Comparison of ENCODE assay signal across 18 cellular contexts in genomic region chr1:117696567-117696966, GRCh38.
DNase-seq lines count a peak whose midpoint lies in the region; ATAC-seq, FAIRE-seq and TF ChIP-seq lines count a peak whose summit lies in the region.
"Had no signal": no experiment of that assay in that cellular context is flagged by ENCODE, and none has a peak within 500 bp of the region (broad histone marks: within the 10 kb centered on the region; RNA-seq: fewer than 3 reads in every experiment).

No MANE protein-coding gene starts in this region.

- DNase-seq in AG10803 (ENCODE audit: low read depth) (peak; percentile 90), astrocyte (ENCODE audit: low read depth) (peak; percentile 86), heart right ventricle (no peak), NCI-H146 treated with DMSO at 0.1 percent for 48 hours (lab: John Stamatoyannopoulos, UW; ENCODE audit: unreplicated experiment) (no peak), endothelial cell (ENCODE audit: low spot score) (no peak), ecto neural progenitor cell (ENCODE audit: low spot score) (no peak)
- no peak for DNase-seq in activated naive CD4-positive, alpha-beta T cell treated with anti-CD3 and anti-CD28 coated beads for 36 hours
- DNase-seq: activated CD8-positive, alpha-beta T cell treated with anti-CD3 and anti-CD28 coated beads, Interleukin-2, amount 10 ng/mL, durations not matched to agents 7 days and 5 days; activated effector memory CD4-positive, alpha-beta T cell treated with anti-CD3 and anti-CD28 coated beads, Interleukin-2, amount 50 U/mL, for 16 hours; DMS79 treated with DMSO at 0.1 percent for 48 hours; NCI-H187; NCI-H69; T-helper 9 cell had no signal

- intact Hi-C loops in heart right ventricle (cut with DNase I) = no loop called here
- intact Hi-C loops in activated naive CD4-positive, alpha-beta T cell treated with anti-CD3 and anti-CD28 coated beads for 36 hours (cut with micrococcal nuclease) = no loop called here

- H3K79me2 ChIP-seq in astrocyte (ENCODE audit: insufficient read depth, low read length) = no peaks in the 10 kb centered on the region

- H3K4me1 Mint-ChIP-seq in astrocyte (ENCODE audit: low read depth, unreplicated experiment) (peaks cover 25% of the 10 kb centered on the region), endothelial cell (ENCODE audit: unreplicated experiment) (no peaks in the 10 kb centered on the region)
- no peaks in the 10 kb centered on the region for H3K4me1 Mint-ChIP-seq in activated naive CD4-positive, alpha-beta T cell treated with anti-CD3 and anti-CD28 coated beads for 36 hours (ENCODE audit: low read depth)

- H3K27me3 Mint-ChIP-seq in astrocyte (ENCODE audit: low read depth, unreplicated experiment) = peaks cover 5% of the 10 kb centered on the region
- no peaks in the 10 kb centered on the region for H3K27me3 Mint-ChIP-seq in endothelial cell (ENCODE audit: unreplicated experiment)
- H3K27me3 Mint-ChIP-seq in activated naive CD4-positive, alpha-beta T cell treated with anti-CD3 and anti-CD28 coated beads for 36 hours (ENCODE audit: low read depth) = peaks cover 8% of the 10 kb centered on the region

- H3K36me3 ChIP-seq in astrocyte (ENCODE audit: insufficient read depth, low read length) (no peaks in the 10 kb centered on the region), heart right ventricle (no peaks in the 10 kb centered on the region), skeletal muscle satellite cell (ENCODE audit: insufficient read depth, low read length) (no peaks in the 10 kb centered on the region)
- H3K36me3 ChIP-seq: BLaER1 treated with 17β-estradiol and CSF1 and Interleukin-3, amounts not matched to agents 10 nM and 100 nM had no signal

- ATAC-seq in heart right ventricle = peak in 4 of 8 donors; percentile 2 to 23 (median 16)
- ATAC-seq: activated CD8-positive, alpha-beta T cell treated with anti-CD3 and anti-CD28 coated beads, Interleukin-2, amount 10 ng/mL, durations not matched to agents 7 days and 5 days had no signal

- H3K4me1 ChIP-seq in astrocyte (ENCODE audit: insufficient read depth, low read length) (peaks cover 13% of the 10 kb centered on the region), heart right ventricle (peaks cover 0 to 21% (median 13%) of the 10 kb centered on the region in 9 donors), skeletal muscle satellite cell (ENCODE audit: control insufficient read depth, insufficient read depth, low read length) (peaks cover 9% of the 10 kb centered on the region)
- H3K4me1 ChIP-seq: BLaER1 treated with 17β-estradiol and CSF1 and Interleukin-3, amounts not matched to agents 10 nM and 100 nM had no signal

- no peaks in the 10 kb centered on the region for H3K27me3 ChIP-seq in astrocyte (ENCODE audit: insufficient read depth, low read length)
- H3K27me3 ChIP-seq in heart right ventricle = no peaks in the 10 kb centered on the region
- H3K27me3 ChIP-seq in skeletal muscle satellite cell (ENCODE audit: control insufficient read depth, insufficient read depth, low read length) = peaks cover under 1% of the 10 kb centered on the region
- H3K27me3 ChIP-seq: BLaER1 treated with 17β-estradiol and CSF1 and Interleukin-3, amounts not matched to agents 10 nM and 100 nM had no signal

- H4K20me1 ChIP-seq in astrocyte (ENCODE audit: insufficient read depth, low read length) = no peaks in the 10 kb centered on the region
- H4K20me1 ChIP-seq: BLaER1 treated with 17β-estradiol and CSF1 and Interleukin-3, amounts not matched to agents 10 nM and 100 nM had no signal

- H3K9ac ChIP-seq in astrocyte (ENCODE audit: low read length) (peak overlapping the region; percentile 70), skeletal muscle satellite cell (ENCODE audit: low read depth, low read length) (peak overlapping the region; percentile 46)
- H3K9ac ChIP-seq: BLaER1 treated with 17β-estradiol and CSF1 and Interleukin-3, amounts not matched to agents 10 nM and 100 nM; KMS-11 had no signal

- 44 to 49% methylated on average over 1 of the region's 1 CpG for WGBS in heart right ventricle, 2 donors

- H3K9me3 Mint-ChIP-seq in astrocyte (ENCODE audit: unreplicated experiment) = no peaks in the 10 kb centered on the region
- H3K9me3 Mint-ChIP-seq in endothelial cell (ENCODE audit: unreplicated experiment) = no peaks in the 10 kb centered on the region
- H3K9me3 Mint-ChIP-seq in activated naive CD4-positive, alpha-beta T cell treated with anti-CD3 and anti-CD28 coated beads for 36 hours = no peaks in the 10 kb centered on the region

- CTCF ChIA-PET in activated naive CD4-positive, alpha-beta T cell treated with anti-CD3 and anti-CD28 coated beads for 36 hours (lab: Charles Lee) = interaction anchor here (2.6 kb wide), 1 partner anchor 161 kb away, joined by 9 read pairs; no protein-coding TSS in a partner anchor

- H3K4me2 ChIP-seq in astrocyte (ENCODE audit: low read length) = peak overlapping the region; percentile 73
- no peak overlapping the region for H3K4me2 ChIP-seq in skeletal muscle satellite cell (ENCODE audit: low read length)
- H3K4me2 ChIP-seq: BLaER1 treated with 17β-estradiol and CSF1 and Interleukin-3, amounts not matched to agents 10 nM and 100 nM; KMS-11 had no signal

- peak overlapping the region; percentile 84 for H3K27ac ChIP-seq in astrocyte (ENCODE audit: low read depth, low read length)
- H3K27ac ChIP-seq in heart right ventricle = peak overlapping the region in 9 of 10 donors; percentile 19 to 80 (median 62)
- H3K27ac ChIP-seq: BLaER1 treated with 17β-estradiol and CSF1 and Interleukin-3, amounts not matched to agents 10 nM and 100 nM; KMS-11; RWPE1 had no signal

- H3K9me3 ChIP-seq in astrocyte (ENCODE audit: insufficient read depth, low read depth, low read length) (no peaks in the 10 kb centered on the region), heart right ventricle (no peaks in the 10 kb centered on the region), skeletal muscle satellite cell (replicated peaks; ENCODE audit: low read length) (no peaks in the 10 kb centered on the region)
- H3K9me3 ChIP-seq: BLaER1 treated with 17β-estradiol and CSF1 and Interleukin-3, amounts not matched to agents 10 nM and 100 nM had no signal

- H3K4me3 Mint-ChIP-seq in astrocyte (ENCODE audit: unreplicated experiment) (no peak overlapping the region), endothelial cell (ENCODE audit: unreplicated experiment) (no peak overlapping the region)
- H3K4me3 Mint-ChIP-seq in activated naive CD4-positive, alpha-beta T cell treated with anti-CD3 and anti-CD28 coated beads for 36 hours = no peak overlapping the region
- H3K4me3 Mint-ChIP-seq: activated CD8-positive, alpha-beta T cell treated with anti-CD3 and anti-CD28 coated beads, Interleukin-2, amount 10 ng/mL, durations not matched to agents 7 days and 5 days had no signal

- TF ChIP-seq CTCF in AG10803 (conservative IDR thresholded peaks at IDR 0.05; ENCODE audit: low read length) (no peak), astrocyte (IDR thresholded peaks at IDR 0.05; ENCODE audit: insufficient read depth, low read depth, low read length) (no peak), heart right ventricle (IDR thresholded peaks at IDR 0.05) (no peak), endothelial cell (IDR thresholded peaks at IDR 0.05; ENCODE audit: unreplicated experiment) (no peak)

- no peaks in the 10 kb centered on the region for H3K36me3 Mint-ChIP-seq in astrocyte (ENCODE audit: low read depth, unreplicated experiment)
- no peaks in the 10 kb centered on the region for H3K36me3 Mint-ChIP-seq in endothelial cell (ENCODE audit: low read depth, unreplicated experiment)
- H3K36me3 Mint-ChIP-seq in activated naive CD4-positive, alpha-beta T cell treated with anti-CD3 and anti-CD28 coated beads for 36 hours (ENCODE audit: low read depth) = no peaks in the 10 kb centered on the region

- H3K4me3 ChIP-seq in AG10803 (ENCODE audit: low read length) (no peak overlapping the region), astrocyte (ENCODE audit: insufficient read depth, low read depth, low read length) (no peak overlapping the region), heart right ventricle (no peak overlapping the region), skeletal muscle satellite cell (ENCODE audit: low read length) (no peak overlapping the region)
- H3K4me3 ChIP-seq: BLaER1 treated with 17β-estradiol and CSF1 and Interleukin-3, amounts not matched to agents 10 nM and 100 nM had no signal

- H3K27ac Mint-ChIP-seq in astrocyte (ENCODE audit: unreplicated experiment) = peak overlapping the region; percentile 100
- H3K27ac Mint-ChIP-seq in endothelial cell (ENCODE audit: unreplicated experiment) = no peak overlapping the region
- H3K27ac Mint-ChIP-seq in activated naive CD4-positive, alpha-beta T cell treated with anti-CD3 and anti-CD28 coated beads for 36 hours = no peak overlapping the region
- H3K27ac Mint-ChIP-seq: activated CD8-positive, alpha-beta T cell treated with anti-CD3 and anti-CD28 coated beads, Interleukin-2, amount 10 ng/mL, durations not matched to agents 7 days and 5 days had no signal

- peak; percentile 29 for FAIRE-seq in astrocyte (lab: Jason Lieb, UNC)
- FAIRE-seq: GM12892 had no signal

- peak overlapping the region; percentile 83 for H2AFZ ChIP-seq in astrocyte (ENCODE audit: low read depth, low read length)

Comparison
In these comparisons a context has a peak if more than half of its experiments do, and no peak if none do; other contexts are left out.
1. DNase-seq: peak in AG10803 (single experiment) and astrocyte (single experiment); none in heart right ventricle (0 of 2), NCI-H146 treated with DMSO at 0.1 percent for 48 hours (single experiment), endothelial cell (single experiment), activated naive CD4-positive, alpha-beta T cell treated with anti-CD3 and anti-CD28 coated beads for 36 hours (single experiment) and ecto neural progenitor cell (single experiment).